Comparison of ENCODE assay signal across 2 cellular contexts in the genomic region with DNA sequence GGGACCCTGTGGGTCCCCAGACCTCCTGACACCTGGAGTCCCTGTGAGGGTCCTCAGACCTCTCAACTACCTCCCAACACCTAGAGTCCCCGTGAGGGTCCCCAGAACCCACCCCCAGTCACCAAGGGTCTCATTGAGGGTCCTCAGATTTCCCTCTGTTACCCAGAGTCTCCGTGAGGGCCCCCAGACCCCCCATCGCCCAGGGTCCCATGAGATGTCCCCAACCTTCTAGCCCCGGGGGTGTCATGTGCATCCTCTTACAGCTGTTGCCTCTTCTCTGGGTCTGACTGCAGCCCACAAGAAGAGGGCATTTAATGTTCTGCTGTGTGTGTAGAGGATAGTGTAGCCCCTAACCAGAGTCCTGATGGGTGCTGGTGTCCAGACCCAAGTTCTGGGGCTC.
TF ChIP-seq lines count a peak whose summit lies in the region.

No MANE protein-coding gene starts in this region.

TF ChIP-seq in SK-N-SH, 30 proteins besides CTCF, POLR2A, EP300 and RAD21:
- TF ChIP-seq FOSL2 (IDR thresholded peaks at IDR 0.05; ENCODE audit: borderline replicate concordance, low read depth) (no peak), CHD2 (IDR thresholded peaks at IDR 0.05; ENCODE audit: low read length, partially characterized antibody) (no peak), RCOR1 (IDR thresholded peaks at IDR 0.05; ENCODE audit: low read length) (no peak), REST (IDR thresholded peaks at IDR 0.05; ENCODE audit: low read depth, low read length) (no peak), SMC3 (IDR thresholded peaks at IDR 0.05; ENCODE audit: low read depth, low read length) (no peak), TAF1 (IDR thresholded peaks at IDR 0.05; ENCODE audit: borderline replicate concordance, low read depth, low read length) (no peak), IRF3 (IDR thresholded peaks at IDR 0.05; ENCODE audit: low read depth, low read length) (no peak), MXI1 (IDR thresholded peaks at IDR 0.05; ENCODE audit: low read depth, low read length) (no peak), EZH2phosphoT487 (IDR thresholded peaks at IDR 0.05; ENCODE audit: borderline replicate concordance, low read depth) (no peak), YY1 (IDR thresholded peaks at IDR 0.05; ENCODE audit: low read depth) (no peak), MEF2A (IDR thresholded peaks at IDR 0.05; ENCODE audit: borderline replicate concordance, low read depth) (no peak), ELF1 (IDR thresholded peaks at IDR 0.05) (no peak), JUND (IDR thresholded peaks at IDR 0.05) (no peak), GATA2 (CRISPR knock-in tag; IDR thresholded peaks at IDR 0.05) (no peak), FOXJ3 (CRISPR knock-in tag; IDR thresholded peaks at IDR 0.05) (no peak), RXRA (IDR thresholded peaks at IDR 0.05; ENCODE audit: borderline replicate concordance, low read depth) (no peak), RFX5 (IDR thresholded peaks at IDR 0.05; ENCODE audit: low read length) (no peak)
- TF ChIP-seq, protein P1, sequence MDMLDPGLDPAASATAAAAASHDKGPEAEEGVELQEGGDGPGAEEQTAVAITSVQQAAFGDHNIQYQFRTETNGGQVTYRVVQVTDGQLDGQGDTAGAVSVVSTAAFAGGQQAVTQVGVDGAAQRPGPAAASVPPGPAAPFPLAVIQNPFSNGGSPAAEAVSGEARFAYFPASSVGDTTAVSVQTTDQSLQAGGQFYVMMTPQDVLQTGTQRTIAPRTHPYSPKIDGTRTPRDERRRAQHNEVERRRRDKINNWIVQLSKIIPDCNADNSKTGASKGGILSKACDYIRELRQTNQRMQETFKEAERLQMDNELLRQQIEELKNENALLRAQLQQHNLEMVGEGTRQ (IDR thresholded peaks at IDR 0.05; ENCODE audit: borderline replicate concordance, low read depth, low read length) = no peak
- TF ChIP-seq, protein P2, sequence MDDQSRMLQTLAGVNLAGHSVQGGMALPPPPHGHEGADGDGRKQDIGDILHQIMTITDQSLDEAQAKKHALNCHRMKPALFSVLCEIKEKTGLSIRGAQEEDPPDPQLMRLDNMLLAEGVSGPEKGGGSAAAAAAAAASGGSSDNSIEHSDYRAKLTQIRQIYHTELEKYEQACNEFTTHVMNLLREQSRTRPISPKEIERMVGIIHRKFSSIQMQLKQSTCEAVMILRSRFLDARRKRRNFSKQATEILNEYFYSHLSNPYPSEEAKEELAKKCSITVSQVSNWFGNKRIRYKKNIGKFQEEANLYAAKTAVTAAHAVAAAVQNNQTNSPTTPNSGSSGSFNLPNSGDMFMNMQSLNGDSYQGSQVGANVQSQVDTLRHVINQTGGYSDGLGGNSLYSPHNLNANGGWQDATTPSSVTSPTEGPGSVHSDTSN (IDR thresholded peaks at IDR 0.05) = no peak

TF ChIP-seq in SK-N-SH treated with all-trans-retinoic acid at 6 μM for 48 hours, 23 proteins besides CTCF, POLR2A, EP300 and RAD21:
- TF ChIP-seq POU6F1 (CRISPR knock-in tag; IDR thresholded peaks at IDR 0.05; ENCODE audit: borderline replicate concordance, low read depth) (no peak), SNAI2 (CRISPR knock-in tag; IDR thresholded peaks at IDR 0.05) (no peak), TOX (CRISPR knock-in tag; IDR thresholded peaks at IDR 0.05; ENCODE audit: borderline replicate concordance) (no peak), OSR1 (CRISPR knock-in tag; IDR thresholded peaks at IDR 0.05) (no peak), ZNF8 (CRISPR knock-in tag; IDR thresholded peaks at IDR 0.05) (no peak), BACH2 (CRISPR knock-in tag; IDR thresholded peaks at IDR 0.05; ENCODE audit: borderline replicate concordance) (no peak), ZNF565 (CRISPR knock-in tag; conservative IDR thresholded peaks at IDR 0.05; ENCODE audit: low read depth) (no peak), ESRRG (CRISPR knock-in tag; IDR thresholded peaks at IDR 0.05) (no peak), TSHZ2 (CRISPR knock-in tag; IDR thresholded peaks at IDR 0.05) (no peak), GLIS3 (CRISPR knock-in tag; IDR thresholded peaks at IDR 0.05) (no peak)
- TF ChIP-seq, protein P3, sequence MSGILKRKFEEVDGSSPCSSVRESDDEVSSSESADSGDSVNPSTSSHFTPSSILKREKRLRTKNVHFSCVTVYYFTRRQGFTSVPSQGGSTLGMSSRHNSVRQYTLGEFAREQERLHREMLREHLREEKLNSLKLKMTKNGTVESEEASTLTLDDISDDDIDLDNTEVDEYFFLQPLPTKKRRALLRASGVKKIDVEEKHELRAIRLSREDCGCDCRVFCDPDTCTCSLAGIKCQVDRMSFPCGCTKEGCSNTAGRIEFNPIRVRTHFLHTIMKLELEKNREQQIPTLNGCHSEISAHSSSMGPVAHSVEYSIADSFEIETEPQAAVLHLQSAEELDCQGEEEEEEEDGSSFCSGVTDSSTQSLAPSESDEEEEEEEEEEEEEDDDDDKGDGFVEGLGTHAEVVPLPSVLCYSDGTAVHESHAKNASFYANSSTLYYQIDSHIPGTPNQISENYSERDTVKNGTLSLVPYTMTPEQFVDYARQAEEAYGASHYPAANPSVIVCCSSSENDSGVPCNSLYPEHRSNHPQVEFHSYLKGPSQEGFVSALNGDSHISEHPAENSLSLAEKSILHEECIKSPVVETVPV (CRISPR knock-in tag; IDR thresholded peaks at IDR 0.05) = no peak
